18 cellular contexts compared by ENCODE assay signal in the genomic region with DNA sequence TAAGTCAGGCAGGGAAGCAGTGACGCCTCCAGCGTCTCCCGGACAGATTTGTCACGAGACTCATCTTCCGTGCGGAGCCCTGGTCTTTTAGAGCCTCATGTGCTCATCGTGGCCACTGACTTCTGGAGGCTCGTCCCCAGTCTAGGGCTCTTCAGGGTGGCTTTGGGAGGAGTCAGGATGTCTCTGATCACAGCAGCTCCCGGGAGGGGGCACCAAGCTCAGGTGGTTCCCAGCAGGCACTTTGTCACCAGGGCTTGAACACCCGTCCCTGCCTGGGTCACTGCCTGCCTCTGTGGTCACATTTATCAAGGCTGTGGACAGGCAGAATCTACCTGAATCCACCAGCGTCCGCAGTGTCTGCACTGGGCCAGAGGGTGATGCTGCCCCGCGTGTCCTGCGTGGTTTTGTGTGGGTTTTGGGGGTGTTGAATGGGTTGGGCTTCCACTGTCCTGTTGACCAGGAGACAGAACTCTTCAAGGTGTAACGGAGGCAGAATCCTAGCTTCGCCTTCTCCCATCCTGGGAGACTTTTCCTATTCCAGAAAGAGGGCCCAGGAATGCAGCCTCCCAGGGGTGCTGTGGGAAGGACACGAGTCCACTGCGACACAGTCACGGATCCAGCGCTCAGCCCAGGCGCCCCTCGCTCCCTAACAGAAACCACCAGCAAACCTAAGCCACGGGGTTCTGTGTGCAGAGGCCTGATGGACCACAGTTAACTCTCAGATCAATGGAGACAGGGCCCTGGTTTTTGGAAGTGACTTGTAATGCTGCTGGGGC.
A peak's percentile ranks its signal among the peaks of the same experiment; 100 is the strongest.
DNase-seq lines count a peak whose midpoint lies in the region; ATAC-seq and TF ChIP-seq lines count a peak whose summit lies in the region.
"Had no signal": no experiment of that assay in that cellular context is flagged by ENCODE, and none has a peak within 500 bp of the region (broad histone marks: within the 10 kb centered on the region; RNA-seq: fewer than 3 reads in every experiment).

No MANE protein-coding gene starts in this region.

- TF ChIP-seq CTCF in osteocyte (IDR thresholded peaks at IDR 0.05) (no peak), type B pancreatic cell (conservative IDR thresholded peaks at IDR 0.05) (no peak)

- intact Hi-C loops in Right ventricle myocardium superior (cut with DNase I), result no loop called here
- intact Hi-C loops in left ventricle myocardium superior (cut with micrococcal nuclease), result no loop called here

- H3K36me3 Mint-ChIP-seq in osteocyte (ENCODE audit: unreplicated experiment), result no peaks in the 10 kb centered on the region
- H3K36me3 Mint-ChIP-seq in type B pancreatic cell, result no peaks in the 10 kb centered on the region
- H3K36me3 Mint-ChIP-seq in activated naive CD8-positive, alpha-beta T cell treated with anti-CD3 and anti-CD28 coated beads for 36 hours, result no peaks in the 10 kb centered on the region
- H3K36me3 Mint-ChIP-seq: naive thymus-derived CD4-positive, alpha-beta T cell had no signal

- H3K4me3 Mint-ChIP-seq in osteocyte (ENCODE audit: unreplicated experiment) (no peak overlapping the region), type B pancreatic cell (no peak overlapping the region)
- no peak overlapping the region for H3K4me3 Mint-ChIP-seq in activated naive CD8-positive, alpha-beta T cell treated with anti-CD3 and anti-CD28 coated beads for 36 hours
- H3K4me3 Mint-ChIP-seq: activated CD4-positive, alpha-beta T cell treated with anti-CD3 and anti-CD28 coated beads, Interleukin-2, amount 10 ng/mL, durations not matched to agents 7 days and 5 days; naive thymus-derived CD4-positive, alpha-beta T cell; stimulated activated naive CD8-positive, alpha-beta T cell treated with anti-CD3 and anti-CD28 coated beads, Interleukin-15, Interleukin-2, amounts not matched to agents 100 ng/mL and 50 ng/mL, for 24 hours had no signal

- no peak overlapping the region for H3K27ac Mint-ChIP-seq in osteocyte (ENCODE audit: unreplicated experiment)
- no peak overlapping the region for H3K27ac Mint-ChIP-seq in type B pancreatic cell
- H3K27ac Mint-ChIP-seq in activated naive CD8-positive, alpha-beta T cell treated with anti-CD3 and anti-CD28 coated beads for 36 hours, result no peak overlapping the region
- H3K27ac Mint-ChIP-seq: activated CD4-positive, alpha-beta T cell treated with anti-CD3 and anti-CD28 coated beads, Interleukin-2, amount 10 ng/mL, durations not matched to agents 7 days and 5 days; naive thymus-derived CD4-positive, alpha-beta T cell; stimulated activated naive CD8-positive, alpha-beta T cell treated with anti-CD3 and anti-CD28 coated beads, Interleukin-15, Interleukin-2, amounts not matched to agents 100 ng/mL and 50 ng/mL, for 24 hours had no signal

- H3K4me1 Mint-ChIP-seq in osteocyte (ENCODE audit: unreplicated experiment) (no peaks in the 10 kb centered on the region), type B pancreatic cell (ENCODE audit: unreplicated experiment) (peaks cover 10% of the 10 kb centered on the region)
- no peaks in the 10 kb centered on the region for H3K4me1 Mint-ChIP-seq in activated naive CD8-positive, alpha-beta T cell treated with anti-CD3 and anti-CD28 coated beads for 36 hours
- H3K4me1 Mint-ChIP-seq: activated CD4-positive, alpha-beta T cell treated with anti-CD3 and anti-CD28 coated beads, Interleukin-2, amount 10 ng/mL, durations not matched to agents 7 days and 5 days; naive thymus-derived CD4-positive, alpha-beta T cell had no signal

- H3K27me3 Mint-ChIP-seq in osteocyte (ENCODE audit: unreplicated experiment), result no peaks in the 10 kb centered on the region
- H3K27me3 Mint-ChIP-seq in type B pancreatic cell, result peaks cover 4% of the 10 kb centered on the region
- no peaks in the 10 kb centered on the region for H3K27me3 Mint-ChIP-seq in activated naive CD8-positive, alpha-beta T cell treated with anti-CD3 and anti-CD28 coated beads for 36 hours

- peak; percentile 28 for DNase-seq in Right ventricle myocardium superior
- DNase-seq in left ventricle myocardium superior, result no peak
- DNase-seq in ecto neural progenitor cell (ENCODE audit: low spot score), result peak; percentile 36
- peak; percentile 68 for DNase-seq in osteocyte (ENCODE audit: extremely low spot score, unreplicated experiment)
- peak; percentile 59 for DNase-seq in type B pancreatic cell (ENCODE audit: extremely low spot score, unreplicated experiment)
- DNase-seq in activated naive CD8-positive, alpha-beta T cell treated with anti-CD3 and anti-CD28 coated beads for 36 hours, result no peak
- DNase-seq: activated CD4-positive, alpha-beta T cell treated with anti-CD3 and anti-CD28 coated beads, Interleukin-2, amount 10 ng/mL, durations not matched to agents 7 days and 5 days; activated naive CD4-positive, alpha-beta T cell; GM23248; mesendoderm; NCI-H1092 treated with DMSO at 0.1 percent for 48 hours; NCI-H2029 treated with DMSO at 0.1 percent for 48 hours; NCI-H226; transverse colon had no signal

- H3K9me3 Mint-ChIP-seq in osteocyte (ENCODE audit: unreplicated experiment) (no peaks in the 10 kb centered on the region), type B pancreatic cell (no peaks in the 10 kb centered on the region)
- H3K9me3 Mint-ChIP-seq in activated naive CD8-positive, alpha-beta T cell treated with anti-CD3 and anti-CD28 coated beads for 36 hours, result no peaks in the 10 kb centered on the region
- H3K9me3 Mint-ChIP-seq: activated CD4-positive, alpha-beta T cell treated with anti-CD3 and anti-CD28 coated beads, Interleukin-2, amount 10 ng/mL, durations not matched to agents 7 days and 5 days; stimulated activated naive CD8-positive, alpha-beta T cell treated with anti-CD3 and anti-CD28 coated beads, Interleukin-15, Interleukin-2, amounts not matched to agents 100 ng/mL and 50 ng/mL, for 24 hours had no signal

- ATAC-seq in Right ventricle myocardium superior (ENCODE audit: poor library complexity) (no peak), left ventricle myocardium superior (no peak), GM18858 (IDR thresholded peaks at IDR 0.05; ENCODE audit: unreplicated experiment) (no peak), GM18520 (IDR thresholded peaks at IDR 0.05; ENCODE audit: unreplicated experiment) (no peak)
- ATAC-seq: naive thymus-derived CD4-positive, alpha-beta T cell had no signal

Comparison
In these comparisons a context has a peak if more than half of its experiments do, and no peak if none do; other contexts are left out.
1. DNase-seq: peak in Right ventricle myocardium superior (single experiment), ecto neural progenitor cell (single experiment), osteocyte (single experiment) and type B pancreatic cell (single experiment); none in left ventricle myocardium superior (single experiment) and activated naive CD8-positive, alpha-beta T cell treated with anti-CD3 and anti-CD28 coated beads for 36 hours (single experiment).